ENCODE assay signal across 13 cellular contexts in genomic region chr10:1550291-1550595, GRCh38.
DNase-seq lines count a peak whose midpoint lies in the region; TF ChIP-seq lines count a peak whose summit lies in the region.
"Had no signal": no experiment of that assay in that cellular context is flagged by ENCODE, and none has a peak within 500 bp of the region (broad histone marks: within the 10 kb centered on the region; RNA-seq: fewer than 3 reads in every experiment).

No MANE protein-coding gene starts in this region.

- H3K4me3 Mint-ChIP-seq in T-helper 1 cell treated with Interleukin-12 subunit alpha and Interleukin-12 subunit beta and Interleukin-4 antibody, amounts not matched to agents 30 μg/mL and 1 μg/mL, for 36 hours = peak overlapping the region; percentile 5
- H3K4me3 Mint-ChIP-seq in type B pancreatic cell (peak overlapping the region; percentile 1), endodermal cell (no peak overlapping the region)
- H3K4me3 Mint-ChIP-seq: CD4-positive, alpha-beta T cell; GM23338 had no signal

- peaks cover 4% of the 10 kb centered on the region for H3K9me3 ChIP-seq in endodermal cell (ENCODE audit: control insufficient read depth, low read length)

- no peak overlapping the region for H3K9ac ChIP-seq in endodermal cell (ENCODE audit: extremely low read depth, low read length, poor library complexity, severe bottlenecking)

- no peak overlapping the region for H3K27ac Mint-ChIP-seq in T-helper 1 cell treated with Interleukin-12 subunit alpha and Interleukin-12 subunit beta and Interleukin-4 antibody, amounts not matched to agents 30 μg/mL and 1 μg/mL, for 36 hours
- H3K27ac Mint-ChIP-seq in type B pancreatic cell (peak overlapping the region; percentile 81), endodermal cell (no peak overlapping the region)
- H3K27ac Mint-ChIP-seq: CD4-positive, alpha-beta T cell; GM23338 had no signal

- H3K4me1 Mint-ChIP-seq in T-helper 1 cell treated with Interleukin-12 subunit alpha and Interleukin-12 subunit beta and Interleukin-4 antibody, amounts not matched to agents 30 μg/mL and 1 μg/mL, for 36 hours (ENCODE audit: low read depth) = peaks cover 14% of the 10 kb centered on the region
- H3K4me1 Mint-ChIP-seq in type B pancreatic cell (ENCODE audit: unreplicated experiment) = peaks cover 7% of the 10 kb centered on the region
- no peaks in the 10 kb centered on the region for H3K4me1 Mint-ChIP-seq in endodermal cell

- H3K36me3 Mint-ChIP-seq in T-helper 1 cell treated with Interleukin-12 subunit alpha and Interleukin-12 subunit beta and Interleukin-4 antibody, amounts not matched to agents 30 μg/mL and 1 μg/mL, for 36 hours (ENCODE audit: low read depth) = no peaks in the 10 kb centered on the region
- H3K36me3 Mint-ChIP-seq in type B pancreatic cell (no peaks in the 10 kb centered on the region), endodermal cell (ENCODE audit: low read depth) (no peaks in the 10 kb centered on the region)

- H3K27me3 ChIP-seq in endodermal cell (ENCODE audit: control insufficient read depth, insufficient read depth, low read length, poor library complexity, severe bottlenecking) = no peaks in the 10 kb centered on the region

- no peaks in the 10 kb centered on the region for H3K27me3 Mint-ChIP-seq in T-helper 1 cell treated with Interleukin-12 subunit alpha and Interleukin-12 subunit beta and Interleukin-4 antibody, amounts not matched to agents 30 μg/mL and 1 μg/mL, for 36 hours (ENCODE audit: low read depth)
- peaks cover 36% of the 10 kb centered on the region for H3K27me3 Mint-ChIP-seq in type B pancreatic cell
- no peaks in the 10 kb centered on the region for H3K27me3 Mint-ChIP-seq in endodermal cell (ENCODE audit: insufficient read depth)
- H3K27me3 Mint-ChIP-seq: CD4-positive, alpha-beta T cell had no signal

- 92% methylated on average over 7 of the region's 7 CpGs for WGBS in endodermal cell (ENCODE audit: insufficient coverage in 1 of 2, insufficient read length in 1 of 2), 2 experiments

- no peak overlapping the region for H3K4me3 ChIP-seq in endodermal cell (ENCODE audit: low read length)
- H3K4me3 ChIP-seq: GM12878, GM23338 had no signal

- H3K27ac ChIP-seq in endodermal cell (ENCODE audit: low read depth, low read length) = no peak overlapping the region

- H3K4me1 ChIP-seq in endodermal cell (ENCODE audit: control insufficient read depth, insufficient read depth, low read length) = no peaks in the 10 kb centered on the region

- H3K9me3 Mint-ChIP-seq in T-helper 1 cell treated with Interleukin-12 subunit alpha and Interleukin-12 subunit beta and Interleukin-4 antibody, amounts not matched to agents 30 μg/mL and 1 μg/mL, for 36 hours = no peaks in the 10 kb centered on the region
- H3K9me3 Mint-ChIP-seq in type B pancreatic cell = no peaks in the 10 kb centered on the region
- H3K9me3 Mint-ChIP-seq in endodermal cell = peaks cover 7% of the 10 kb centered on the region
- H3K9me3 Mint-ChIP-seq: CD4-positive, alpha-beta T cell had no signal

- no peaks in the 10 kb centered on the region for H3K36me3 ChIP-seq in endodermal cell (ENCODE audit: control insufficient read depth, insufficient read depth, low read length)

- DNase-seq in activated effector memory CD4-positive, alpha-beta T cell treated with anti-CD3 and anti-CD28 coated beads, Interleukin-2, amount 50 U/mL, for 16 hours = peak; percentile 27
- DNase-seq in activated effector memory CD4-positive, alpha-beta T cell treated with Interleukin-2 at 50 U/mL for 16 hours = no peak
- DNase-seq in NCI-H1105 treated with DMSO at 0.1 percent for 48 hours (lab: John Stamatoyannopoulos, UW) (peak; percentile 54), type B pancreatic cell (ENCODE audit: extremely low spot score, unreplicated experiment) (no peak), endodermal cell (no peak), cerebellar nuclear complex (lab: John Stamatoyannopoulos, UW) (no peak)
- DNase-seq: CD4-positive, alpha-beta T cell; GDM1; NCI-H446 treated with DMSO at 0.1 percent for 48 hours; NCI-H82 had no signal

- TF ChIP-seq CTCF in type B pancreatic cell (conservative IDR thresholded peaks at IDR 0.05) (no peak), endodermal cell (conservative IDR thresholded peaks at IDR 0.05) (no peak)

Comparison
In these comparisons a context has a peak if more than half of its experiments do, and no peak if none do; other contexts are left out.
1. DNase-seq: peak in activated effector memory CD4-positive, alpha-beta T cell treated with anti-CD3 and anti-CD28 coated beads, Interleukin-2, amount 50 U/mL, for 16 hours (single experiment) and NCI-H1105 treated with DMSO at 0.1 percent for 48 hours (single experiment); none in activated effector memory CD4-positive, alpha-beta T cell treated with Interleukin-2 at 50 U/mL for 16 hours (single experiment), type B pancreatic cell (single experiment), endodermal cell (single experiment) and cerebellar nuclear complex (0 of 2).